In the genomic region with DNA sequence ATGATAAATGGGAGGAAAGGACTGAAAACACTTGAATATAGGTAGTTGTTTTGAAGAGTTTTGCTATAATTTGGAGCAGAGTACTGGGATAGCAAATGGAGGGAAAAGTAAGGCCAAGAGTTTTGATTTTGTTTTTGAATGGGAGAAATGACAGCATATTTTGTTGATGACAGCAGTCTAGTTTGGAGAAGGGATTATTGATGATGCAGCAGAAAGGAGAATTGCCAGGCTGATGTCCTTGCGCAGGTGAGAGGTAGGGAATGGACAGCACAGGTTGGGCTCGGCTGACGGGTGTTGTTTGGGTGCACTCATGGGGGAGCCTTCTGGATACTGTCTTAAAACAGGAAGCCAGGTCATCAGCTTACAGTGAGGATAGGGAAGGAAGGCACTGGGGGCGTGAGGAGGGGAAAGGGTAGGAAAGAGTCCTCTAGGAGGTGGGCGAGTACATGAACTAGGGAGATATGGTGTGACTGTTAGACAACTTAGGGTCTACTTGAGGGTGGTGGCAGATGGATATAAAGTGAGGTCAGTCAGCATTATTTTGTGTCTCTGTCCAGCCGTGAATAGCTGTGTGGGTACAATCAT, we compare ENCODE assay signal across 1 cellular context.
A peak's percentile ranks its signal among the peaks of the same experiment; 100 is the strongest.
TF ChIP-seq lines count a peak whose summit lies in the region.

No MANE protein-coding gene starts in this region.

TF ChIP-seq in A549, 52 proteins besides CTCF, POLR2A, EP300 and RAD21 (continued from another document):
- TF ChIP-seq MAFK (IDR thresholded peaks at IDR 0.05; ENCODE audit: partially characterized antibody): peak; percentile 81
TF ChIP-seq in A549: peak in this region for 1.
